ENCODE assay signal across 1 cellular context in the genomic region with DNA sequence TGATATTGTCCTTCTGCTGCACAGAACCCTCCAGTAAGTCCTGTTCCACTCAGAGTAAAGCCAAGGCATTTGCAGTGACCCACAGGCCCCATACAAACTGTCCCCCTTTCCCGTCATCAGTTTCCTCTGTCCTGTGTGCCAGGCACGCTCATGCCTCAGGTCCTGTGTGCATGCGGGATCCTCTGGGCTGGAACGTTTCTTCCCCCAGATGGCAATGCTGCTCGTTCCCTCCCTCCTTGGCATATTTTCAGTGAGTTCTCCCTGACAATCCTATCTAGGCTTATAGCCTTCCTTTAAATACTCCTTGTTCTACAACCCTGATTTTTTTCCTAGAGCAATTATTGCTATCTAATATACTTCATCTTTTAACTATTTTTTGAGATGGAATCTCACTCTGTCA.
TF ChIP-seq lines count a peak whose summit lies in the region.

No MANE protein-coding gene starts in this region.

TF ChIP-seq in H1, 55 proteins besides CTCF, POLR2A, EP300 and RAD21:
- TF ChIP-seq SAP30 (IDR thresholded peaks at IDR 0.05; ENCODE audit: insufficient read depth, insufficient replicate concordance, low read length) (no peak), SUZ12 (IDR thresholded peaks at IDR 0.05; ENCODE audit: low read length) (no peak), YY1 (IDR thresholded peaks at IDR 0.05; ENCODE audit: low read depth, low read length) (no peak), RXRA (IDR thresholded peaks at IDR 0.05; ENCODE audit: insufficient read depth, low read depth, low read length) (no peak), CEBPB (IDR thresholded peaks at IDR 0.05; ENCODE audit: low read depth, low read length) (no peak), TAF7 (optimal IDR thresholded peaks at IDR 0.05; ENCODE audit: borderline replicate concordance, low read depth, low read length) (no peak), SP4 (IDR thresholded peaks at IDR 0.05; ENCODE audit: low read length) (no peak), POLR2AphosphoS5 (IDR thresholded peaks at IDR 0.05; ENCODE audit: low read depth, low read length) (no peak), GABPA (IDR thresholded peaks at IDR 0.05; ENCODE audit: borderline replicate concordance, insufficient read depth, low read length) (no peak), CTBP2 (IDR thresholded peaks at IDR 0.05; ENCODE audit: borderline replicate concordance, insufficient read depth, insufficient read length, low read length) (no peak), FOSL1 (IDR thresholded peaks at IDR 0.05; ENCODE audit: insufficient read depth, low read depth, low read length) (no peak), BRCA1 (IDR thresholded peaks at IDR 0.05; ENCODE audit: low read depth, low read length) (no peak), CREB1 (IDR thresholded peaks at IDR 0.05) (no peak), EGR1 (IDR thresholded peaks at IDR 0.05; ENCODE audit: borderline replicate concordance, low read depth, low read length) (no peak), KDM1A (IDR thresholded peaks at IDR 0.05; ENCODE audit: borderline replicate concordance, low read length) (no peak), SIRT6 (IDR thresholded peaks at IDR 0.05; ENCODE audit: low read length) (no peak), GTF2F1 (IDR thresholded peaks at IDR 0.05; ENCODE audit: borderline replicate concordance, low read depth, low read length) (no peak)
- TF ChIP-seq, protein P1, sequence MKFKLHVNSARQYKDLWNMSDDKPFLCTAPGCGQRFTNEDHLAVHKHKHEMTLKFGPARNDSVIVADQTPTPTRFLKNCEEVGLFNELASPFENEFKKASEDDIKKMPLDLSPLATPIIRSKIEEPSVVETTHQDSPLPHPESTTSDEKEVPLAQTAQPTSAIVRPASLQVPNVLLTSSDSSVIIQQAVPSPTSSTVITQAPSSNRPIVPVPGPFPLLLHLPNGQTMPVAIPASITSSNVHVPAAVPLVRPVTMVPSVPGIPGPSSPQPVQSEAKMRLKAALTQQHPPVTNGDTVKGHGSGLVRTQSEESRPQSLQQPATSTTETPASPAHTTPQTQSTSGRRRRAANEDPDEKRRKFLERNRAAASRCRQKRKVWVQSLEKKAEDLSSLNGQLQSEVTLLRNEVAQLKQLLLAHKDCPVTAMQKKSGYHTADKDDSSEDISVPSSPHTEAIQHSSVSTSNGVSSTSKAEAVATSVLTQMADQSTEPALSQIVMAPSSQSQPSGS (IDR thresholded peaks at IDR 0.05; ENCODE audit: low read length), result no peak
TF ChIP-seq in H1: peak in this region for 0.
